Comparison of ENCODE assay signal across 34 cellular contexts in the genomic region with DNA sequence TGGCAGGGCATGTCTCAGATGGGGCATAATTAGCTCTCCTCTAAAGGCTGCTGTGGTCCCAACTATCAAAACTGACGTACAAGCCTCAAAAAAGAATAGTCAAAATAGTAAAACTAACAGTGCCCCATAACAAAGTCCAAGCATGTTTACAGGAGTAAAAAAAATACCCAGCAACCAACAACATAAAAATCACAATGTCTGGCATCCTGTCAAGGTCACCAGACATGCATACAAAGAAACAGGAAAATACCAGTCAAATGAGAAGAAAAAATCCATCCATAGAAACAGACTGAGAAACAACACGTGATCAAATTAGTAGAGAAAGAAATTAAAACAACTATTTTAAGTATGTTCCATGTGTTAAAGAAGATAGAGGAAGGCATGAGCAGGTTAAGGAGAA.
"Had no signal": no experiment of that assay in that cellular context is flagged by ENCODE, and none has a peak within 500 bp of the region (broad histone marks: within the 10 kb centered on the region; RNA-seq: fewer than 3 reads in every experiment).

No MANE protein-coding gene starts in this region.

- H3K4me3 ChIP-seq: adrenal gland, body of pancreas, breast epithelium had no signal

- H3K36me3 ChIP-seq: adrenal gland, brain microvascular endothelial cell, breast epithelium had no signal

- ATAC-seq: activated CD8-positive, alpha-beta T cell treated with anti-CD3 and anti-CD28 coated beads for 36 hours; activated naive CD4-positive, alpha-beta T cell treated with anti-CD3 and anti-CD28 coated beads, Interleukin-2, amount 50 U/mL, for 72 hours; activated T-cell treated with anti-CD3 and anti-CD28 coated beads, Interleukin-2, amount 50 U/mL, for 4 hours; activated T-cell treated with anti-CD3 and anti-CD28 coated beads, Interleukin-2, amount 50 U/mL, for 72 hours; activated T-helper 17 cell treated with anti-CD3 and anti-CD28 coated beads, Interleukin-2, amount 50 U/mL, for 72 hours; body of pancreas; T-cell had no signal

- FAIRE-seq: astrocyte, TTC549 had no signal

- H3K27me3 ChIP-seq: adrenal gland, body of pancreas, brain microvascular endothelial cell had no signal

- H3K27ac ChIP-seq: adrenal gland, body of pancreas, brain microvascular endothelial cell, breast epithelium, VCaP had no signal

- H3K4me1 ChIP-seq: adrenal gland, body of pancreas, breast epithelium had no signal

- DNase-seq: activated B cell treated with CpG ODN at 0.5 μM for 24 hours; activated CD4-positive, alpha-beta memory T cell treated with anti-CD3 and anti-CD28 coated beads for 36 hours; activated CD4-positive, alpha-beta T cell treated with anti-CD3 and anti-CD28 coated beads for 4 hours; activated CD4-positive, alpha-beta T cell treated with anti-CD3 and anti-CD28 coated beads, Interleukin-2, amount 10 ng/mL, durations not matched to agents 24 days and 14 days; activated CD4-positive, alpha-beta T cell treated with anti-CD3 and anti-CD28 coated beads, Interleukin-2, amount 50 U/mL, for 1 hour; activated CD4-positive, alpha-beta T cell treated with anti-CD3 and anti-CD28 coated beads, Interleukin-2, amount 50 U/mL, for 4 hours; activated CD4-positive, CD25-positive, alpha-beta regulatory T cell treated with anti-CD3 and anti-CD28 coated beads, Interleukin-2, amount 50 U/mL, for 72 hours; activated CD8-positive, alpha-beta memory T cell treated with anti-CD3 and anti-CD28 coated beads, Interleukin-2, amount 50 U/mL, for 4 hours; activated CD8-positive, alpha-beta T cell treated with anti-CD3 and anti-CD28 coated beads for 36 hours; activated effector memory CD4-positive, alpha-beta T cell treated with anti-CD3 and anti-CD28 coated beads, Interleukin-2, amount 50 U/mL, for 16 hours; activated gamma-delta T cell treated with Interleukin-2 at 50 U/mL for 16 hours; activated naive CD4-positive, alpha-beta T cell; activated naive CD4-positive, alpha-beta T cell treated with anti-CD3 and anti-CD28 coated beads for 36 hours; activated naive CD4-positive, alpha-beta T cell treated with anti-CD3 and anti-CD28 coated beads, Interleukin-2, amount 50 U/mL, for 16 hours; activated naive CD8-positive, alpha-beta T cell treated with anti-CD3 and anti-CD28 coated beads for 36 hours; activated T-cell treated with anti-CD3 and anti-CD28 coated beads for 4 hours; activated T-cell treated with anti-CD3 and anti-CD28 coated beads, Interleukin-2, amount 50 U/mL, for 1 hour; activated T-cell treated with anti-CD3 and anti-CD28 coated beads, Interleukin-2, amount 50 U/mL, for 4 hours; activated T-cell treated with anti-CD3 and anti-CD28 coated beads, Interleukin-2, amount 50 U/mL, for 72 hours; adrenal gland; amniotic stem cell; aorta; body of pancreas; brain microvascular endothelial cell; central memory CD4-positive, alpha-beta T cell; T-cell; T-helper 2 cell; T-helper 9 cell had no signal
